In the genomic region with DNA sequence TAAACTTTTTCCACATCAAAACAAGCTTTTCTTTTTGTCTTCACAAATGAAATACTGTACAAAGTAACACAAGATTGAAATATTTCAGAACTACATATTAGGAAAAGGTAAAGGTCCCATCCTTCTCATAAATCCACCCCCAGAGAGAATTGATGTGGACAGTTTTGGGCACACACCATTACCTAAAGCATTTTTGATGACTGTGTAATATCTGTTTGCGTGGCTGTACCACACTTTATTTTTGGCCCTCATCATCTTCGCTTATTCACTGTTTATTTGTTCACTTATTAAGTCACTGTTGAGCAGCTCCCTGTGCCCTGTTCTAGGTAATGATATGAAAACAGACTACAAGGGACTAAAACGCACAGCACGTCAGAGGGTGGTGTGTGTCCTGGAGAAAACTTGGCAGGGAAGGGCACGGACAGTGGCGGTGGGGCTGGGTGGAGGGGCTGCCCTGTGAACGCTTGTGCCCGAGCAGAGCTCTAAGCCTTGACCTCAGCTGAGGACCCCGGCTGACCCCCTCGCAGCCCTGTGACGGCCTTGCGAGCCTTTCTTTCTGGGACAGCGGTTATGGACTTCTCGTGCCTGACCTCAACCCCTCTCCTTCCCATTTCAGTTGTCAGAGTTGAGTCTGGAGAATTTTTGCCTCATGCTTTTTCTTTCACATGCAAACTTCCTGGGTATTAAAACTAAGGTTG, we compare ENCODE assay signal across 21 cellular contexts.
"Had no signal": no experiment of that assay in that cellular context is flagged by ENCODE, and none has a peak within 500 bp of the region (broad histone marks: within the 10 kb centered on the region; RNA-seq: fewer than 3 reads in every experiment).

No MANE protein-coding gene starts in this region.

- DNase-seq: cortex of kidney; effector memory CD8-positive, alpha-beta T cell; left cardiac atrium; left lung; mesenchymal stem cell; naive B cell; right cardiac atrium; spleen; stimulated activated naive CD4-positive, alpha-beta T cell; stimulated activated naive CD8-positive, alpha-beta T cell treated with anti-CD3 and anti-CD28 coated beads, Interleukin-15, amount 100 ng/mL, for 72 hours; transverse colon had no signal

- H3K9me3 Mint-ChIP-seq: mesothelial cell of epicardium; natural killer cell treated with Interleukin-12 subunit alpha and Interleukin-12 subunit beta and Interleukin-15 and Interleukin-18, amount 100 ng/mL, for 72 hours had no signal

- H3K27ac Mint-ChIP-seq: effector memory CD8-positive, alpha-beta T cell; mesothelial cell of epicardium; naive B cell; natural killer cell treated with Interleukin-12 subunit alpha and Interleukin-12 subunit beta and Interleukin-15 and Interleukin-18, amount 100 ng/mL, for 72 hours; stimulated activated naive CD8-positive, alpha-beta T cell treated with anti-CD3 and anti-CD28 coated beads, Interleukin-15, amount 100 ng/mL, for 72 hours had no signal

- H3K27me3 Mint-ChIP-seq: effector memory CD8-positive, alpha-beta T cell; stimulated activated naive CD8-positive, alpha-beta T cell treated with anti-CD3 and anti-CD28 coated beads, Interleukin-15, amount 100 ng/mL, for 72 hours had no signal

- H3K36me3 Mint-ChIP-seq: mesothelial cell of epicardium; naive B cell; natural killer cell treated with Interleukin-12 subunit alpha and Interleukin-12 subunit beta and Interleukin-15 and Interleukin-18, amount 100 ng/mL, for 72 hours had no signal

- H3K4me3 ChIP-seq: left lung, mucosa of descending colon, prostate gland, skin epidermis, spleen, suprapubic skin, transverse colon, vagina had no signal

- H3K4me1 Mint-ChIP-seq: naive B cell; neural crest cell; stimulated activated naive CD8-positive, alpha-beta T cell treated with anti-CD3 and anti-CD28 coated beads, Interleukin-15, amount 100 ng/mL, for 72 hours had no signal

- H3K36me3 ChIP-seq: left lung, prostate gland, spleen, suprapubic skin, transverse colon, vagina had no signal

- H3K4me3 Mint-ChIP-seq: effector memory CD8-positive, alpha-beta T cell; mesothelial cell of epicardium; naive B cell; natural killer cell treated with Interleukin-12 subunit alpha and Interleukin-12 subunit beta and Interleukin-15 and Interleukin-18, amount 100 ng/mL, for 72 hours; neural crest cell; stimulated activated naive CD8-positive, alpha-beta T cell treated with anti-CD3 and anti-CD28 coated beads, Interleukin-15, amount 100 ng/mL, for 72 hours had no signal

- FAIRE-seq: frontal cortex, keratinocyte had no signal

- ATAC-seq: effector memory CD8-positive, alpha-beta T cell; left cardiac atrium; left lung; mucosa of descending colon; right cardiac atrium; stimulated activated naive CD8-positive, alpha-beta T cell treated with anti-CD3 and anti-CD28 coated beads, Interleukin-15, amount 100 ng/mL, for 72 hours had no signal

- H3K27me3 ChIP-seq: left lung, suprapubic skin, transverse colon, vagina had no signal

- H3K27ac ChIP-seq: left lung, prostate gland, skin epidermis, spleen, suprapubic skin, transverse colon, vagina had no signal

- H3K9me3 ChIP-seq: left lung, mucosa of descending colon, prostate gland, spleen, suprapubic skin, transverse colon, vagina had no signal

- H3K4me1 ChIP-seq: left lung, prostate gland, spleen, suprapubic skin, transverse colon, vagina had no signal
